In genomic region chr4:69470561-69470960, GRCh38 we compare ENCODE assay signal across 32 cellular contexts. TPM values are rescaled to one million over a fixed set of nuclear protein-coding genes. Genes with fewer than 3 reads are reported as not detected.
DNase-seq lines count a peak whose midpoint lies in the region; TF ChIP-seq lines count a peak whose summit lies in the region.
"Had no signal": no experiment of that assay in that cellular context is flagged by ENCODE, and none has a peak within 500 bp of the region (broad histone marks: within the 10 kb centered on the region; RNA-seq: fewer than 3 reads in every experiment).

No MANE protein-coding gene starts in this region.

- H3K4me3 ChIP-seq in Loucy (ENCODE audit: low read length, poor library complexity, severe bottlenecking) (no peak overlapping the region), endodermal cell (ENCODE audit: low read length) (no peak overlapping the region), brain microvascular endothelial cell (ENCODE audit: low read depth, low read length) (no peak overlapping the region)
- H3K4me3 ChIP-seq: mucosa of descending colon, upper lobe of right lung had no signal

- H3K9me2 ChIP-seq in Loucy (replicated peaks; ENCODE audit: low read depth, low read length) = no peaks in the 10 kb centered on the region

- H3K4me1 ChIP-seq in Loucy (ENCODE audit: insufficient read depth, low read length, poor library complexity, severe bottlenecking) = no peaks in the 10 kb centered on the region
- H3K4me1 ChIP-seq in endodermal cell (ENCODE audit: control insufficient read depth, insufficient read depth, low read length) = no peaks in the 10 kb centered on the region
- H3K4me1 ChIP-seq: BE2C, upper lobe of right lung had no signal

- H2AFZ ChIP-seq in Loucy (ENCODE audit: low read length) = no peak overlapping the region

- H3K4me1 Mint-ChIP-seq in endodermal cell = peaks cover 3% of the 10 kb centered on the region
- peaks cover 4% of the 10 kb centered on the region for H3K4me1 Mint-ChIP-seq in progenitor cell of endocrine pancreas (ENCODE audit: low read depth)
- H3K4me1 Mint-ChIP-seq: activated naive CD4-positive, alpha-beta T cell treated with anti-CD3 and anti-CD28 coated beads, Interleukin-2, amount 10 ng/mL, durations not matched to agents 7 days and 5 days had no signal

- in situ Hi-C loops in GM13976 (cut with MboI; ENCODE audit: low sequenced_read_pairs, unreplicated experiment) (no loop called here), brain microvascular endothelial cell (cut with HindIII; ENCODE audit: low pct_ligation_motif_present, low sequenced_read_pairs) (no loop called here)

- TF ChIP-seq CTCF in Loucy (conservative IDR thresholded peaks at IDR 0.05; ENCODE audit: low read length) = peak; percentile 13; the same call in 1 of the 2 replicates
- peak; percentile 64 for TF ChIP-seq CTCF in endodermal cell (conservative IDR thresholded peaks at IDR 0.05)
- TF ChIP-seq CTCF in progenitor cell of endocrine pancreas (IDR thresholded peaks at IDR 0.05; ENCODE audit: unreplicated experiment) = peak; percentile 14
- TF ChIP-seq CTCF in GM13976 (IDR thresholded peaks at IDR 0.05; ENCODE audit: borderline replicate concordance, control extremely low read depth, extremely low read depth, insufficient read depth, missing control alignments) = no peak
- no peak for TF ChIP-seq CTCF in brain microvascular endothelial cell (IDR thresholded peaks at IDR 0.05; ENCODE audit: low read depth, low read length, missing control alignments)

- H3K79me2 ChIP-seq in Loucy (ENCODE audit: insufficient read depth, low read length) = no peaks in the 10 kb centered on the region

- H3K4me3 Mint-ChIP-seq in endodermal cell (no peak overlapping the region), progenitor cell of endocrine pancreas (ENCODE audit: low read depth) (no peak overlapping the region)
- H3K4me3 Mint-ChIP-seq: activated naive CD4-positive, alpha-beta T cell treated with anti-CD3 and anti-CD28 coated beads, Interleukin-2, amount 10 ng/mL, durations not matched to agents 7 days and 5 days; HFFc6 had no signal

- no peak overlapping the region for H3K4me2 ChIP-seq in Loucy (ENCODE audit: low read depth, low read length, poor library complexity, severe bottlenecking)

- H3F3A ChIP-seq in Loucy (ENCODE audit: low read depth) = no peaks in the 10 kb centered on the region

- H3K27me3 Mint-ChIP-seq in endodermal cell (ENCODE audit: insufficient read depth) = no peaks in the 10 kb centered on the region
- H3K27me3 Mint-ChIP-seq in progenitor cell of endocrine pancreas = no peaks in the 10 kb centered on the region
- H3K27me3 Mint-ChIP-seq: activated naive CD4-positive, alpha-beta T cell treated with anti-CD3 and anti-CD28 coated beads, Interleukin-2, amount 10 ng/mL, durations not matched to agents 7 days and 5 days had no signal

- H3K27ac ChIP-seq in endodermal cell (ENCODE audit: low read depth, low read length) (no peak overlapping the region), brain microvascular endothelial cell (no peak overlapping the region)
- H3K27ac ChIP-seq: upper lobe of right lung had no signal

- H3K9me3 ChIP-seq in Loucy (ENCODE audit: insufficient read depth, low read depth, low read length) (no peaks in the 10 kb centered on the region), endodermal cell (ENCODE audit: control insufficient read depth, low read length) (no peaks in the 10 kb centered on the region)
- H3K9me3 ChIP-seq: BE2C, mucosa of descending colon, upper lobe of right lung had no signal

- H3K9ac ChIP-seq in Loucy (ENCODE audit: low read depth, low read length, poor library complexity, severe bottlenecking) = no peak overlapping the region
- no peak overlapping the region for H3K9ac ChIP-seq in endodermal cell (ENCODE audit: extremely low read depth, low read length, poor library complexity, severe bottlenecking)

- H3K36me3 ChIP-seq in Loucy (ENCODE audit: insufficient read depth, low read length) = no peaks in the 10 kb centered on the region
- H3K36me3 ChIP-seq in endodermal cell (ENCODE audit: control insufficient read depth, insufficient read depth, low read length) = no peaks in the 10 kb centered on the region
- H3K36me3 ChIP-seq in brain microvascular endothelial cell (replicated peaks) = no peaks in the 10 kb centered on the region
- H3K36me3 ChIP-seq: BE2C, upper lobe of right lung had no signal

- H3K9me3 Mint-ChIP-seq in endodermal cell (peaks cover 6% of the 10 kb centered on the region), progenitor cell of endocrine pancreas (ENCODE audit: low read depth) (peaks cover 9% of the 10 kb centered on the region)
- H3K9me3 Mint-ChIP-seq: activated naive CD4-positive, alpha-beta T cell treated with anti-CD3 and anti-CD28 coated beads, Interleukin-2, amount 10 ng/mL, durations not matched to agents 7 days and 5 days had no signal

- no peaks in the 10 kb centered on the region for H4K20me1 ChIP-seq in Loucy (ENCODE audit: insufficient read depth, low read length, poor library complexity, severe bottlenecking)

- H3K27ac Mint-ChIP-seq in endodermal cell = no peak overlapping the region
- no peak overlapping the region for H3K27ac Mint-ChIP-seq in progenitor cell of endocrine pancreas
- H3K27ac Mint-ChIP-seq: activated naive CD4-positive, alpha-beta T cell treated with anti-CD3 and anti-CD28 coated beads, Interleukin-2, amount 10 ng/mL, durations not matched to agents 7 days and 5 days; HFFc6 had no signal

- H3K27me3 ChIP-seq in Loucy (ENCODE audit: insufficient read depth, low read length, poor library complexity, severe bottlenecking) = no peaks in the 10 kb centered on the region
- no peaks in the 10 kb centered on the region for H3K27me3 ChIP-seq in endodermal cell (ENCODE audit: control insufficient read depth, insufficient read depth, low read length, poor library complexity, severe bottlenecking)
- no peaks in the 10 kb centered on the region for H3K27me3 ChIP-seq in brain microvascular endothelial cell (replicated peaks)
- H3K27me3 ChIP-seq: BE2C, upper lobe of right lung had no signal

- no peaks in the 10 kb centered on the region for H3K36me3 Mint-ChIP-seq in endodermal cell (ENCODE audit: low read depth)
- H3K36me3 Mint-ChIP-seq in progenitor cell of endocrine pancreas (ENCODE audit: insufficient read depth) = no peaks in the 10 kb centered on the region
- H3K36me3 Mint-ChIP-seq: activated naive CD4-positive, alpha-beta T cell treated with anti-CD3 and anti-CD28 coated beads, Interleukin-2, amount 10 ng/mL, durations not matched to agents 7 days and 5 days had no signal

- DNase-seq in DMS53 (lab: John Stamatoyannopoulos, UW) (peak; percentile 31), DMS53 treated with DMSO at 0.1 percent for 48 hours (lab: John Stamatoyannopoulos, UW; ENCODE audit: unreplicated experiment) (no peak), endodermal cell (no peak), progenitor cell of endocrine pancreas (ENCODE audit: low spot score, unreplicated experiment) (no peak), GM13976 (ENCODE audit: low spot score) (no peak), islet precursor cell (no peak), brain microvascular endothelial cell (no peak)
- DNase-seq: activated CD4-positive, alpha-beta T cell treated with anti-CD3 and anti-CD28 coated beads for 4 hours; activated naive CD4-positive, alpha-beta T cell treated with anti-CD3 and anti-CD28 coated beads, Interleukin-2, amount 10 ng/mL, durations not matched to agents 7 days and 5 days; activated T-cell treated with anti-CD3 and anti-CD28 coated beads, Interleukin-2, amount 50 U/mL, for 48 hours; anterior cingulate cortex; BE2C; COR-L47; dermis blood vessel endothelial cell; EL; head of caudate nucleus; HFFc6; left ventricle myocardium superior; mucosa of descending colon; NCI-H1436 treated with DMSO at 0.1 percent for 48 hours; NCI-H524 treated with DMSO at 0.1 percent for 48 hours; SHP77 treated with DMSO at 0.1 percent for 48 hours; stimulated activated CD4-positive, alpha-beta T cell treated with anti-CD3 and anti-CD28 coated beads, Interleukin-15, amount 100 ng/mL, for 24 hours; upper lobe of right lung had no signal

RNA-seq across cellular contexts. Expression of gene UGT2B4, which starts 25.1 kb away (rescaled TPM):
- total RNA-seq in endodermal cell (not detected), progenitor cell of endocrine pancreas (0.26 and 0.75 TPM in 2 replicates)
- 0.18 TPM for polyA plus RNA-seq in endodermal cell (2013, experiment 1 of 2)
- not detected for polyA plus RNA-seq in endodermal cell (2013, experiment 2 of 2)
- total RNA-seq: A172; cardiac septum; dermis blood vessel endothelial cell; endothelial cell of umbilical vein; HFFc6; left ventricle myocardium superior; M059J; mucosa of descending colon; sciatic nerve; T-helper 1 cell treated with Interleukin-12 subunit alpha and Interleukin-12 subunit beta and Interleukin-4 antibody, amounts not matched to agents 30 ng/mL and 1 ng/mL, for 36 hours; upper lobe of right lung had no signal
- polyA plus RNA-seq: endothelial cell of umbilical vein, neural cell had no signal

Comparison
In these comparisons a context has a peak if more than half of its experiments do, and no peak if none do; other contexts are left out.
1. CTCF ChIP-seq: peak in Loucy (single experiment), endodermal cell (single experiment) and progenitor cell of endocrine pancreas (single experiment); none in GM13976 (single experiment) and brain microvascular endothelial cell (single experiment).